ENCODE assay signal across 17 cellular contexts in genomic region chr5:112823656-112824055, GRCh38.
"Had no signal": no experiment of that assay in that cellular context is flagged by ENCODE, and none has a peak within 500 bp of the region (broad histone marks: within the 10 kb centered on the region; RNA-seq: fewer than 3 reads in every experiment).

No MANE protein-coding gene starts in this region.

- ATAC-seq: activated naive CD8-positive, alpha-beta T cell treated with anti-CD3 and anti-CD28 coated beads, Interleukin-2, amount 50 U/mL, for 24 hours; natural killer cell; pancreas; sciatic nerve; upper lobe of right lung had no signal

- H2AFZ ChIP-seq: hepatocyte had no signal

- H3K9me3 Mint-ChIP-seq: activated CD4-positive, alpha-beta memory T cell treated with anti-CD3 and anti-CD28 coated beads for 36 hours; activated naive CD4-positive, alpha-beta T cell treated with anti-CD3 and anti-CD28 coated beads, Interleukin-2, amount 10 ng/mL, durations not matched to agents 7 days and 5 days; activated naive CD8-positive, alpha-beta T cell treated with anti-CD3 and anti-CD28 coated beads, Interleukin-2, amount 50 U/mL, for 24 hours; brain; natural killer cell had no signal

- H3K9me3 ChIP-seq: pancreas, testis, upper lobe of right lung had no signal

- DNase-seq: activated CD4-positive, alpha-beta memory T cell treated with anti-CD3 and anti-CD28 coated beads for 36 hours; activated naive CD4-positive, alpha-beta T cell treated with anti-CD3 and anti-CD28 coated beads, Interleukin-2, amount 10 ng/mL, durations not matched to agents 7 days and 5 days; activated naive CD8-positive, alpha-beta T cell treated with anti-CD3 and anti-CD28 coated beads, Interleukin-2, amount 50 U/mL, for 24 hours; activated T-cell treated with anti-CD3 and anti-CD28 coated beads for 4 hours; anterior cingulate cortex; cortex of kidney; effector CD4-positive, alpha-beta T cell; natural killer cell; pancreas; stimulated activated CD4-positive, alpha-beta T cell treated with anti-CD3 and anti-CD28 coated beads, Interleukin-4, amount 100 ng/mL, for 1 hour; SW 1271; testis; upper lobe of right lung had no signal

- H3K4me2 ChIP-seq: hepatocyte, smooth muscle cell had no signal

- H3K27me3 ChIP-seq: hepatocyte, pancreas, testis, upper lobe of right lung had no signal

- H3K79me2 ChIP-seq: hepatocyte had no signal

- H3K4me1 ChIP-seq: pancreas, upper lobe of right lung had no signal

- H3K27me3 Mint-ChIP-seq: activated CD4-positive, alpha-beta memory T cell treated with anti-CD3 and anti-CD28 coated beads for 36 hours; activated naive CD4-positive, alpha-beta T cell treated with anti-CD3 and anti-CD28 coated beads, Interleukin-2, amount 10 ng/mL, durations not matched to agents 7 days and 5 days; activated naive CD8-positive, alpha-beta T cell treated with anti-CD3 and anti-CD28 coated beads, Interleukin-2, amount 50 U/mL, for 24 hours; brain had no signal

- H3K27ac ChIP-seq: hepatocyte, pancreas, testis, upper lobe of right lung had no signal

- H3K4me3 ChIP-seq: hepatocyte, pancreas, smooth muscle cell, testis, upper lobe of right lung had no signal

- H3K27ac Mint-ChIP-seq: activated CD4-positive, alpha-beta memory T cell treated with anti-CD3 and anti-CD28 coated beads for 36 hours; activated naive CD4-positive, alpha-beta T cell treated with anti-CD3 and anti-CD28 coated beads, Interleukin-2, amount 10 ng/mL, durations not matched to agents 7 days and 5 days; activated naive CD8-positive, alpha-beta T cell treated with anti-CD3 and anti-CD28 coated beads, Interleukin-2, amount 50 U/mL, for 24 hours had no signal

- H3K4me1 Mint-ChIP-seq: activated naive CD4-positive, alpha-beta T cell treated with anti-CD3 and anti-CD28 coated beads, Interleukin-2, amount 10 ng/mL, durations not matched to agents 7 days and 5 days; activated naive CD8-positive, alpha-beta T cell treated with anti-CD3 and anti-CD28 coated beads, Interleukin-2, amount 50 U/mL, for 24 hours; brain; natural killer cell had no signal

- H3K4me3 Mint-ChIP-seq: activated CD4-positive, alpha-beta memory T cell treated with anti-CD3 and anti-CD28 coated beads for 36 hours; activated naive CD4-positive, alpha-beta T cell treated with anti-CD3 and anti-CD28 coated beads, Interleukin-2, amount 10 ng/mL, durations not matched to agents 7 days and 5 days; activated naive CD8-positive, alpha-beta T cell treated with anti-CD3 and anti-CD28 coated beads, Interleukin-2, amount 50 U/mL, for 24 hours; brain; natural killer cell had no signal
